33 cellular contexts compared by ENCODE assay signal in genomic region chr2:16199882-16200590, GRCh38.
"Had no signal": no experiment of that assay in that cellular context is flagged by ENCODE, and none has a peak within 500 bp of the region (broad histone marks: within the 10 kb centered on the region; RNA-seq: fewer than 3 reads in every experiment).

No MANE protein-coding gene starts in this region.

- H3K27me3 Mint-ChIP-seq: natural killer cell treated with Interleukin-12 subunit alpha and Interleukin-12 subunit beta and Interleukin-15 and Interleukin-18, amount 100 ng/mL, for 72 hours; stimulated activated memory B cell treated with anti-CD40 and anti-IgM and Interleukin-4, amounts not matched to agents 10 μg/mL and 1 μg/mL and 100 μg/mL, for 72 hours; type B pancreatic cell had no signal

- H3K4me1 ChIP-seq: parathyroid adenoma, right lobe of liver, sigmoid colon, spleen, testis, tibial artery, upper lobe of right lung, uterus had no signal

- H3K27ac ChIP-seq: ovary, parathyroid adenoma, psoas muscle, right lobe of liver, sigmoid colon, skin epidermis, spleen, suprapubic skin, testis, tibial artery, transverse colon, upper lobe of right lung, uterus had no signal

- H2AFZ ChIP-seq: parathyroid adenoma had no signal

- H3K36me3 ChIP-seq: ovary, right lobe of liver, sigmoid colon, spleen, suprapubic skin, tibial artery, transverse colon, upper lobe of right lung, uterus had no signal

- H3K79me2 ChIP-seq: parathyroid adenoma had no signal

- H3K36me3 Mint-ChIP-seq: naive B cell; naive thymus-derived CD8-positive, alpha-beta T cell; natural killer cell treated with Interleukin-12 subunit alpha and Interleukin-12 subunit beta and Interleukin-15 and Interleukin-18, amount 100 ng/mL, for 72 hours; stimulated activated memory B cell treated with anti-CD40 and anti-IgM and Interleukin-4, amounts not matched to agents 10 μg/mL and 1 μg/mL and 100 μg/mL, for 72 hours; type B pancreatic cell had no signal

- H3K9ac ChIP-seq: parathyroid adenoma had no signal

- H3K27ac Mint-ChIP-seq: naive B cell; natural killer cell treated with Interleukin-12 subunit alpha and Interleukin-12 subunit beta and Interleukin-15 and Interleukin-18, amount 100 ng/mL, for 72 hours; progenitor cell of endocrine pancreas; stimulated activated memory B cell treated with anti-CD40 and anti-IgM and Interleukin-4, amounts not matched to agents 10 μg/mL and 1 μg/mL and 100 μg/mL, for 72 hours; type B pancreatic cell had no signal

- H3K27me3 ChIP-seq: ovary, right lobe of liver, sigmoid colon, spleen, suprapubic skin, testis, tibial artery, transverse colon, upper lobe of right lung, uterus had no signal

- H3K9me3 Mint-ChIP-seq: naive thymus-derived CD8-positive, alpha-beta T cell; natural killer cell treated with Interleukin-12 subunit alpha and Interleukin-12 subunit beta and Interleukin-15 and Interleukin-18, amount 100 ng/mL, for 72 hours; nephron progenitor cell; neural crest cell had no signal

- H3K4me2 ChIP-seq: smooth muscle cell had no signal

- H3K4me3 ChIP-seq: ovary, psoas muscle, right lobe of liver, sigmoid colon, skin epidermis, smooth muscle cell, spleen, suprapubic skin, testis, tibial artery, transverse colon, upper lobe of right lung, uterus had no signal

- H3K4me3 Mint-ChIP-seq: naive thymus-derived CD8-positive, alpha-beta T cell; natural killer cell treated with Interleukin-12 subunit alpha and Interleukin-12 subunit beta and Interleukin-15 and Interleukin-18, amount 100 ng/mL, for 72 hours; nephron progenitor cell; neural crest cell; stimulated activated memory B cell treated with anti-CD40 and anti-IgM and Interleukin-4, amounts not matched to agents 10 μg/mL and 1 μg/mL and 100 μg/mL, for 72 hours; type B pancreatic cell had no signal

- H3K9me3 ChIP-seq: ovary, psoas muscle, right lobe of liver, sigmoid colon, spleen, suprapubic skin, testis, tibial artery, transverse colon, upper lobe of right lung, uterus had no signal

- H3K4me1 Mint-ChIP-seq: naive B cell; stimulated activated memory B cell treated with anti-CD40 and anti-IgM and Interleukin-4, amounts not matched to agents 10 μg/mL and 1 μg/mL and 100 μg/mL, for 72 hours had no signal

- DNase-seq: naive B cell; naive thymus-derived CD8-positive, alpha-beta T cell; nephron progenitor cell; occipital lobe; ovary; posterior cingulate gyrus; psoas muscle; right cardiac atrium; right lobe of liver; sigmoid colon; spleen; stimulated activated CD4-positive, alpha-beta T cell treated with anti-CD3 and anti-CD28 coated beads, Interleukin-12 subunit alpha, Interleukin-12 subunit beta, amount 100 ng/mL, for 4 hours; stimulated activated CD4-positive, alpha-beta T cell treated with anti-CD3 and anti-CD28 coated beads, Interleukin-1b, Interleukin-23, amount 100 ng/mL, for 48 hours; stimulated activated CD4-positive, alpha-beta T cell treated with anti-CD3 and anti-CD28 coated beads, Interleukin-4, amount 100 ng/mL, for 1 hour; stimulated activated CD4-positive, alpha-beta T cell treated with anti-CD3 and anti-CD28 coated beads, Interleukin-4, amount 100 ng/mL, for 4 hours; stimulated activated CD8-positive, alpha-beta memory T cell treated with anti-CD3 and anti-CD28 coated beads, Interleukin-4, amount 100 ng/mL, for 48 hours; stimulated activated naive CD4-positive, alpha-beta T cell; stimulated activated naive CD8-positive, alpha-beta T cell treated with anti-CD3 and anti-CD28 coated beads, Interleukin-15, Interleukin-2, amounts not matched to agents 100 U/mL and 50 U/mL, for 24 hours; substantia nigra; testis; tibial artery; transverse colon; upper lobe of right lung; uterus had no signal
